Comparison of ENCODE assay signal across 36 cellular contexts in the genomic region with DNA sequence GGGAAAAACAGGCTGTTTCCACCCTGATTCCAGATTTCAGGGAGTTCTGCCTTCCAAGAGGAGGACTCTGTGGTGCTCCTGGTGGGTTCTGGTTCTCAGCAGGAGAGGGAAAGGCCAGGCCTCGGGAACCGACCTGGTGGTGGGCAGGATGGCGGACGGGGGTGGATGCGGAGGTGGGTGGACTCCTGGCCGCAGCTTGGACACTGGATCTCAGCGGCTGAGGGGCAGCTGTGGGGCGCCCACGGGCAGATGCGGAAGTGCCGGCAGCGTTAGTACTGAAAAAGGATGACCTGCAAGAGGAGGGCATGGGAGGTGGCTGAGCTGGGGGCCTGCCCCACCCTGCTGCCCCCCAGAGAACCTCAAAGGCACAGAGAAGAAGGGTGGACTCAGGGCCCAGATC. TPM values are rescaled to one million over a fixed set of nuclear protein-coding genes. Genes with fewer than 3 reads are reported as not detected.
"Had no signal": no experiment of that assay in that cellular context is flagged by ENCODE, and none has a peak within 500 bp of the region (broad histone marks: within the 10 kb centered on the region; RNA-seq: fewer than 3 reads in every experiment).

No MANE protein-coding gene starts in this region.

- H3K36me3 ChIP-seq: colonic mucosa, esophagus muscularis mucosa, gastroesophageal sphincter, lower lobe of right lung, prostate gland, suprapubic skin, transverse colon, upper lobe of right lung, uterus had no signal

- H3K27ac ChIP-seq: colonic mucosa, esophagus muscularis mucosa, foreskin keratinocyte, gastroesophageal sphincter, heart right ventricle, lower lobe of right lung, parathyroid adenoma, prostate gland, suprapubic skin, transverse colon, upper lobe of right lung, uterus had no signal

- H2AFZ ChIP-seq: parathyroid adenoma had no signal

- H3K4me1 ChIP-seq: colonic mucosa, esophagus muscularis mucosa, foreskin keratinocyte, gastroesophageal sphincter, lower lobe of right lung, parathyroid adenoma, prostate gland, suprapubic skin, transverse colon, upper lobe of right lung, uterus had no signal

- H3K9ac ChIP-seq: parathyroid adenoma had no signal

- H3K27ac Mint-ChIP-seq: dendritic cell treated with granulocyte-macrophage colony-stimulating factor and Interleukin-4, amounts not matched to agents 40 ng/mL and 50 ng/mL, for 4 days; immature natural killer cell; natural killer cell; stimulated activated naive CD8-positive, alpha-beta T cell treated with anti-CD3 and anti-CD28 coated beads, Interleukin-15, amount 100 ng/mL, for 72 hours had no signal

- H3K4me3 ChIP-seq: colonic mucosa, esophagus muscularis mucosa, gastroesophageal sphincter, heart right ventricle, lower lobe of right lung, prostate gland, suprapubic skin, transverse colon, upper lobe of right lung, uterus had no signal

- DNase-seq: colonic mucosa; effector CD8-positive, alpha-beta T cell; foreskin keratinocyte; glutamatergic neuron; heart right ventricle; hippocampal formation; immature natural killer cell; left ventricle myocardium superior; lower lobe of right lung; natural killer cell; right cardiac atrium; small intestine; stimulated activated CD4-positive, alpha-beta T cell treated with anti-CD3 and anti-CD28 coated beads, Interleukin-12 subunit alpha, Interleukin-12 subunit beta, amount 100 ng/mL, for 4 hours; stimulated activated CD4-positive, alpha-beta T cell treated with anti-CD3 and anti-CD28 coated beads, Interleukin-1b, Interleukin-23, amount 100 ng/mL, for 48 hours; stimulated activated CD4-positive, alpha-beta T cell treated with anti-CD3 and anti-CD28 coated beads, Interleukin-4, amount 100 ng/mL, for 1 hour; stimulated activated CD8-positive, alpha-beta memory T cell treated with anti-CD3 and anti-CD28 coated beads, Interleukin-4, amount 100 ng/mL, for 48 hours; stimulated activated naive CD4-positive, alpha-beta T cell; stimulated activated naive CD8-positive, alpha-beta T cell treated with anti-CD3 and anti-CD28 coated beads, Interleukin-15, amount 100 ng/mL, for 72 hours; transverse colon; upper lobe of right lung; uterus had no signal

- H3K36me3 Mint-ChIP-seq: immature natural killer cell, natural killer cell had no signal

- H3K27me3 Mint-ChIP-seq: dendritic cell treated with granulocyte-macrophage colony-stimulating factor and Interleukin-4, amounts not matched to agents 40 ng/mL and 50 ng/mL, for 4 days had no signal

- H3K79me2 ChIP-seq: parathyroid adenoma had no signal

- H3K4me1 Mint-ChIP-seq: immature natural killer cell; natural killer cell; stimulated activated naive CD8-positive, alpha-beta T cell treated with anti-CD3 and anti-CD28 coated beads, Interleukin-15, amount 100 ng/mL, for 72 hours had no signal

- FAIRE-seq: endothelial cell of umbilical vein, keratinocyte, small intestine had no signal

- H3K9me3 ChIP-seq: colonic mucosa, esophagus muscularis mucosa, gastroesophageal sphincter, heart right ventricle, lower lobe of right lung, prostate gland, suprapubic skin, transverse colon, upper lobe of right lung, uterus had no signal

- H3K27me3 ChIP-seq: colonic mucosa, upper lobe of right lung, uterus had no signal

- ATAC-seq: foreskin keratinocyte; gastroesophageal sphincter; heart right ventricle; left ventricle myocardium superior; lower lobe of right lung; natural killer cell; right cardiac atrium; stimulated activated naive CD8-positive, alpha-beta T cell treated with anti-CD3 and anti-CD28 coated beads, Interleukin-15, amount 100 ng/mL, for 72 hours; upper lobe of right lung had no signal

- H3K4me3 Mint-ChIP-seq: dendritic cell treated with granulocyte-macrophage colony-stimulating factor and Interleukin-4, amounts not matched to agents 40 ng/mL and 50 ng/mL, for 4 days; immature natural killer cell; natural killer cell; neural crest cell; stimulated activated naive CD8-positive, alpha-beta T cell treated with anti-CD3 and anti-CD28 coated beads, Interleukin-15, amount 100 ng/mL, for 72 hours had no signal

- H3K9me3 Mint-ChIP-seq: dendritic cell treated with granulocyte-macrophage colony-stimulating factor and Interleukin-4, amounts not matched to agents 40 ng/mL and 50 ng/mL, for 4 days; immature natural killer cell; natural killer cell; neural crest cell; stimulated activated naive CD8-positive, alpha-beta T cell treated with anti-CD3 and anti-CD28 coated beads, Interleukin-15, amount 100 ng/mL, for 72 hours had no signal

RNA-seq across cellular contexts. Expression of a gene that starts 24.3 kb away (rescaled TPM):
- total RNA-seq: chondrocyte, fibroblast of lung, natural killer cell, osteoblast had no signal
- polyA plus RNA-seq: immature natural killer cell had no signal

RNA-seq across cellular contexts. Expression of a gene that starts 44.8 kb away (rescaled TPM):
- total RNA-seq: chondrocyte, endothelial cell of umbilical vein, epithelial cell of proximal tubule, foreskin keratinocyte, heart right ventricle, left ventricle myocardium superior, mesenteric fat pad, myocyte, natural killer cell, neural crest cell, right cardiac atrium, suprapubic skin, upper lobe of right lung had no signal
- polyA plus RNA-seq: endothelial cell of umbilical vein, fibroblast of lung, foreskin keratinocyte, heart right ventricle, immature natural killer cell, keratinocyte, small intestine had no signal
